Comparison of ENCODE assay signal across 9 cellular contexts in genomic region chr6:43809417-43810305, GRCh38. TPM values are rescaled to one million over a fixed set of nuclear protein-coding genes. Genes with fewer than 3 reads are reported as not detected.
DNase-seq lines count a peak whose midpoint lies in the region; ATAC-seq lines count a peak whose summit lies in the region.
"Had no signal": no experiment of that assay in that cellular context is flagged by ENCODE, and none has a peak within 500 bp of the region (broad histone marks: within the 10 kb centered on the region; RNA-seq: fewer than 3 reads in every experiment).

No MANE protein-coding gene starts in this region.

- in situ Hi-C loops in ACHN (cut with HindIII; ENCODE audit: low pct_ligation_motif_present, low pct_unique_long_range_greater_than_20kb, low sequenced_read_pairs), result no loop called here

- DNase-seq in ACHN (peak; percentile 37), HS-27A (ENCODE audit: low read depth) (peak; percentile 23), RPMI7951 (ENCODE audit: low read depth) (peak; percentile 79), fibroblast of peridontal ligament (ENCODE audit: extremely low read depth) (peak; percentile 40), DMS79 treated with DMSO at 0.1 percent for 48 hours (lab: John Stamatoyannopoulos, UW) (no peak)
- DNase-seq: NCI-H524 treated with DMSO at 0.1 percent for 48 hours had no signal

- ATAC-seq in GM18907 (IDR thresholded peaks at IDR 0.05; ENCODE audit: unreplicated experiment) (no peak), GM19395 (IDR thresholded peaks at IDR 0.05; ENCODE audit: unreplicated experiment) (no peak), GM21423 (IDR thresholded peaks at IDR 0.05; ENCODE audit: unreplicated experiment) (no peak)

RNA-seq across cellular contexts. Expression of gene VEGFA, which starts 39.6 kb away (rescaled TPM):
- 108 and 135 TPM in 2 replicates for total RNA-seq in RPMI7951 (2014; rRNA removed; shearing (Covaris generic))
